ENCODE assay signal across 8 cellular contexts in the genomic region with DNA sequence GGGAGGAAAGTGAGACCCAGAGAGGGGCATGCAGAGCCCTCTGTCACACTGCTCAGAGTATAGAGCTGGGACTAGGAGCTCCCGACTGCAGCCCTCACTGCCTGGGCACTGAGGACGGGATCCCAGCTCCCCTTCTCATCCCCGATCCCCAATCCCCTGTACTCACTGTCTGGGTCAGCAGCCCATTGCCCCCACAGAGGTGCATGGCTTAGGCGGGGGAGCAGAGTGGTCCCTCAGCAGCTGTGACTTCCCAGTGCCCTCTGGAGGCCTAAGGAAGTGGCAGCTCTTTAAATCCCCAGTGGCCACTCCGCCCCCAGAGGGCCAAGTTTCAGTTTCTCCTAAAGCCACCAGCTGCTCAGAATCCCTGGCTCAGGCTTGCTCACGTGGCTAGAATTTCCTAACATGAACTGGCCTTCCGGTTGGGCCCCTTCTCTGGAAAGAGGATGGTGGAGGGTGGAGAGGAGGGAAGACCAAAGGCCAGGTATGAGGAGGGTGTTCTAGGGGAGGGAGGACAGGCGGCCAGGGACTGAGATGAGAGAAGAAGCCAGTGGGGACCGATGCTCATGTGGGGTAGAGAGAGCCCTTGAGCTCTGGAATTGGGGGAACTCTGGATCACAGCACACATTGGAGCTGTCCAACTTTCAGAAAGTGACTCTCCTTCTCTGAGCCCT. TPM values are rescaled to one million over a fixed set of nuclear protein-coding genes. Genes with fewer than 3 reads are reported as not detected.
A peak's percentile ranks its signal among the peaks of the same experiment; 100 is the strongest.
DNase-seq lines count a peak whose midpoint lies in the region; ATAC-seq lines count a peak whose summit lies in the region.

Gene BATF2 (minus strand): TSS at position 262 of the 671 bp plus-strand sequence. CDS start 57 bp downstream, at position 205.

- ATAC-seq in activated CD8-positive, alpha-beta T cell treated with anti-CD3 and anti-CD28 coated beads, Interleukin-2, amount 10 ng/mL, durations not matched to agents 7 days and 5 days, result peak; percentile 67
- ATAC-seq in Right ventricle myocardium superior (ENCODE audit: poor library complexity), result peak; percentile 86
- no peak for ATAC-seq in GM18517 (IDR thresholded peaks at IDR 0.05; ENCODE audit: unreplicated experiment)

- H3K36me3 Mint-ChIP-seq in activated naive CD4-positive, alpha-beta T cell treated with anti-CD3 and anti-CD28 coated beads, Interleukin-2, amount 10 ng/mL, durations not matched to agents 7 days and 5 days, result no peaks in the 10 kb centered on the region
- H3K36me3 Mint-ChIP-seq in activated CD8-positive, alpha-beta T cell treated with anti-CD3 and anti-CD28 coated beads, Interleukin-2, amount 10 ng/mL, durations not matched to agents 7 days and 5 days (ENCODE audit: low read depth), result no peaks in the 10 kb centered on the region

- no peaks in the 10 kb centered on the region for H3K9me3 Mint-ChIP-seq in activated naive CD4-positive, alpha-beta T cell treated with anti-CD3 and anti-CD28 coated beads, Interleukin-2, amount 10 ng/mL, durations not matched to agents 7 days and 5 days
- H3K9me3 Mint-ChIP-seq in activated CD8-positive, alpha-beta T cell treated with anti-CD3 and anti-CD28 coated beads, Interleukin-2, amount 10 ng/mL, durations not matched to agents 7 days and 5 days (ENCODE audit: insufficient read depth), result no peaks in the 10 kb centered on the region

- intact Hi-C loops in Right ventricle myocardium superior (cut with DNase I), result no loop called here

- peaks cover 38% of the 10 kb centered on the region for H3K27me3 Mint-ChIP-seq in activated naive CD4-positive, alpha-beta T cell treated with anti-CD3 and anti-CD28 coated beads, Interleukin-2, amount 10 ng/mL, durations not matched to agents 7 days and 5 days
- H3K27me3 Mint-ChIP-seq in activated CD8-positive, alpha-beta T cell treated with anti-CD3 and anti-CD28 coated beads, Interleukin-2, amount 10 ng/mL, durations not matched to agents 7 days and 5 days (ENCODE audit: low read depth), result peaks cover 2% of the 10 kb centered on the region

- H3K4me1 Mint-ChIP-seq in activated naive CD4-positive, alpha-beta T cell treated with anti-CD3 and anti-CD28 coated beads, Interleukin-2, amount 10 ng/mL, durations not matched to agents 7 days and 5 days, result peaks cover 32% of the 10 kb centered on the region
- peaks cover 33% of the 10 kb centered on the region for H3K4me1 Mint-ChIP-seq in activated CD8-positive, alpha-beta T cell treated with anti-CD3 and anti-CD28 coated beads, Interleukin-2, amount 10 ng/mL, durations not matched to agents 7 days and 5 days (ENCODE audit: low read depth)

- CTCF ChIA-PET in activated naive CD4-positive, alpha-beta T cell treated with anti-CD3 and anti-CD28 coated beads, Interleukin-2, amount 10 ng/mL, durations not matched to agents 7 days and 5 days (lab: Charles Lee), result interaction anchor here (1.1 to 3.7 kb wide), 5 partner anchors 16 to 151 kb away, joined by 3 to 20 read pairs (median 5); partner anchors contain the start of gene ARL2
- CTCF ChIA-PET in activated CD8-positive, alpha-beta T cell treated with anti-CD3 and anti-CD28 coated beads, Interleukin-2, amount 10 ng/mL, durations not matched to agents 7 days and 5 days (lab: Charles Lee), result interaction anchor here (0.7 to 1.3 kb wide), 9 partner anchors 11 to 153 kb away, joined by 3 to 7 read pairs (median 3); partner anchors contain the start of gene PPP2R5B

- POLR2A ChIA-PET in activated CD8-positive, alpha-beta T cell treated with anti-CD3 and anti-CD28 coated beads, Interleukin-2, amount 10 ng/mL, durations not matched to agents 7 days and 5 days (lab: Charles Lee), result interaction anchor here (0.7 kb wide), 1 partner anchor 79 kb away, joined by 3 read pairs; no protein-coding TSS in a partner anchor

- peak; percentile 33 for DNase-seq in activated naive CD4-positive, alpha-beta T cell treated with anti-CD3 and anti-CD28 coated beads, Interleukin-2, amount 10 ng/mL, durations not matched to agents 7 days and 5 days
- no peak for DNase-seq in activated naive CD4-positive, alpha-beta T cell treated with Interleukin-2 at 50 U/mL for 16 hours
- DNase-seq in NCI-H2107 treated with DMSO at 0.1 percent for 48 hours (lab: John Stamatoyannopoulos, UW; ENCODE audit: unreplicated experiment), result peak; percentile 83
- DNase-seq in activated CD8-positive, alpha-beta T cell treated with anti-CD3 and anti-CD28 coated beads, Interleukin-2, amount 10 ng/mL, durations not matched to agents 7 days and 5 days, result peak; percentile 41
- DNase-seq in Right ventricle myocardium superior, result peak; percentile 79
- peak; percentile 35 for DNase-seq in occipital lobe (lab: John Stamatoyannopoulos, UW)
- DNase-seq in stimulated activated CD4-positive, alpha-beta T cell treated with anti-CD3 and anti-CD28 coated beads, Interleukin-1b, Interleukin-23, amount 100 ng/mL, for 48 hours, result no peak

- H3K4me3 Mint-ChIP-seq in activated naive CD4-positive, alpha-beta T cell treated with anti-CD3 and anti-CD28 coated beads, Interleukin-2, amount 10 ng/mL, durations not matched to agents 7 days and 5 days, result no peak within 1 kb of the TSS
- H3K4me3 Mint-ChIP-seq in activated CD8-positive, alpha-beta T cell treated with anti-CD3 and anti-CD28 coated beads, Interleukin-2, amount 10 ng/mL, durations not matched to agents 7 days and 5 days, result peak within 1 kb of the TSS; percentile 46

- peak within 1 kb of the TSS; percentile 28 for H3K27ac Mint-ChIP-seq in activated naive CD4-positive, alpha-beta T cell treated with anti-CD3 and anti-CD28 coated beads, Interleukin-2, amount 10 ng/mL, durations not matched to agents 7 days and 5 days
- peak within 1 kb of the TSS; percentile 79 for H3K27ac Mint-ChIP-seq in activated CD8-positive, alpha-beta T cell treated with anti-CD3 and anti-CD28 coated beads, Interleukin-2, amount 10 ng/mL, durations not matched to agents 7 days and 5 days

RNA-seq across cellular contexts. Expression of gene BATF2, which starts in this region (rescaled TPM):
- under 1 TPM; 0.50 to 0.99 TPM for total RNA-seq in activated CD8-positive, alpha-beta T cell treated with anti-CD3 and anti-CD28 coated beads, Interleukin-2, amount 10 ng/mL, durations not matched to agents 7 days and 5 days
- 2.0 TPM for total RNA-seq in Right ventricle myocardium superior
- not detected for total RNA-seq in occipital lobe

Comparison
In these comparisons a context has a peak if more than half of its experiments do, and no peak if none do; other contexts are left out.
1. DNase-seq: peak in activated naive CD4-positive, alpha-beta T cell treated with anti-CD3 and anti-CD28 coated beads, Interleukin-2, amount 10 ng/mL, durations not matched to agents 7 days and 5 days (single experiment), NCI-H2107 treated with DMSO at 0.1 percent for 48 hours (single experiment) and Right ventricle myocardium superior (single experiment); none in activated naive CD4-positive, alpha-beta T cell treated with Interleukin-2 at 50 U/mL for 16 hours (single experiment) and stimulated activated CD4-positive, alpha-beta T cell treated with anti-CD3 and anti-CD28 coated beads, Interleukin-1b, Interleukin-23, amount 100 ng/mL, for 48 hours (single experiment).
2. Peak in DNase-seq and ATAC-seq in activated CD8-positive, alpha-beta T cell treated with anti-CD3 and anti-CD28 coated beads, Interleukin-2, amount 10 ng/mL, durations not matched to agents 7 days and 5 days; RNA of the gene not detected or under 1 TPM.
3. Peak in DNase-seq in occipital lobe; RNA of the gene not detected or under 1 TPM.